In the genomic region with DNA sequence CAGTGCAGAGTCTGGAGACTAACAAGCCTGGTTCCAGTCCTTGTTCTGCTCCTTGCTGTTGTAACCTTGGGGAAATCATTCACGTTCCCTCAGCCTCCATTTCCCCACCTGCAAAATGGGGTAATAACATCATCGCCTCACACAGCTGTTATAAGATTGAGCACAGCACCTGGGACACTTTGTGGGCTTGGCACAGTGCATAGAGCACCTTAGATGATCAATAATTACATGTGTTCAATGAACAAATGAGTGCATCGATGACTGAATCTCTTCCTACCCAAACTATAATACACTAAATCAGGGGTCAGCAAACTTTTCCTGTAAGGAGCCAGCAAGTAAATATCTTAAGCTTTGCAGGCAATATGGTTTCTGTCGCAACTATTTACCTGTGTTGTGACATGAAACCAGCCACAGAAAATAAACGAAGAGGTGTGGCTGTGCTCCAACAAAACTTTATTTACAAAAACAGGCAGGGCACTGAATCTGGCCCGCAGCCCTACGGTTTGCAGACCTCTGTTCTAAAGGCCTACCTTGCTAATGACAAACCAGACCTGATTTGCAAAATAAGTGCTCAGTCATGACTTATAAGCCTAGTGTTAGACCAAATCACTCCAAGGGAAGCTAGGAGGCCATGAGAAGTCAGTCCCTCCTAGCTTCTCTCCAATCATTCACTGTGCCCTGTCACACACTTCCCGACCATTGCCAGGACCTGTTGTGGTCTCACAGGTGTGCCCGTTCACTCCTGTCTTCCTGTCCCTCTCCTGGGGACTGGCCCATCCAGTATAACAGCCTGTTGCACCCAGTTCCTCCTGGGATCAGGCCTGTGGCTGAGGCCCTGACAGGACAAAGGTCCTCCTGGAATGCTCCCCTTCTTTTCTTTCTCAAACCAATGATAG, we compare ENCODE assay signal across 25 cellular contexts.
DNase-seq lines count a peak whose midpoint lies in the region; ATAC-seq, FAIRE-seq and TF ChIP-seq lines count a peak whose summit lies in the region.
"Had no signal": no experiment of that assay in that cellular context is flagged by ENCODE, and none has a peak within 500 bp of the region (broad histone marks: within the 10 kb centered on the region; RNA-seq: fewer than 3 reads in every experiment).

No MANE protein-coding gene starts in this region.

- no peaks in the 10 kb centered on the region for H3K36me3 Mint-ChIP-seq in Caco-2 (ENCODE audit: insufficient read depth, unreplicated experiment)
- H3K36me3 Mint-ChIP-seq: CD14-positive monocyte had no signal

- peaks cover 5% of the 10 kb centered on the region for H3K27me3 Mint-ChIP-seq in Caco-2 (ENCODE audit: insufficient read depth, unreplicated experiment)

- H2BK120ac ChIP-seq in IMR-90 (ENCODE audit: low read depth, low read length) = no peak overlapping the region

- H4K20me1 ChIP-seq in IMR-90 (ENCODE audit: insufficient read depth, low read length) = no peaks in the 10 kb centered on the region

- H3K18ac ChIP-seq in IMR-90 (ENCODE audit: low read depth, low read length) = no peak overlapping the region

- 0 out of 2 replicates have a peak overlapping the region, but pooled peaks have one; percentile 24 for H2AK5ac ChIP-seq in IMR-90 (ENCODE audit: low read depth, low read length)

- H3K4me1 Mint-ChIP-seq in Caco-2 (ENCODE audit: low read depth, unreplicated experiment) = no peaks in the 10 kb centered on the region
- H3K4me1 Mint-ChIP-seq: CD8-positive, alpha-beta memory T cell had no signal

- H2AFZ ChIP-seq in IMR-90 (replicated peaks; ENCODE audit: low read length, poor library complexity) = no peak overlapping the region

- H3K9ac ChIP-seq in IMR-90 (ENCODE audit: low read depth, low read length) = no peak overlapping the region

- no peak overlapping the region for H4K5ac ChIP-seq in IMR-90 (ENCODE audit: low read depth, low read length)

- no peak for ATAC-seq in IMR-90 (ENCODE audit: low read depth)
- ATAC-seq in mucosa of descending colon = peak; percentile 84
- no peak for ATAC-seq in HG03460 (IDR thresholded peaks at IDR 0.05; ENCODE audit: unreplicated experiment)
- ATAC-seq: A549 had no signal

- WGBS in IMR-90 (ENCODE audit: extremely low coverage in 2 of 2, insufficient read length in 1 of 2), 2 experiments = 83% methylated on average over 4 of the region's 9 CpGs; no CpG with 5 or more reads in 1 of the 2 experiments
- WGBS in esophagus squamous epithelium, 2 donors = 58 to 81% methylated on average over 8 of the region's 9 CpGs

- no peak overlapping the region for H2AK9ac ChIP-seq in IMR-90 (replicated peaks; ENCODE audit: low read depth, low read length, poor library complexity)

- H3K4ac ChIP-seq in IMR-90 (ENCODE audit: low read depth, low read length) = no peak overlapping the region

- H4K91ac ChIP-seq in IMR-90 (ENCODE audit: insufficient read depth, low read depth, low read length) = no peak overlapping the region

- no peaks in the 10 kb centered on the region for H3K9me3 ChIP-seq in IMR-90 (ENCODE audit: control insufficient read depth, insufficient read depth, low read length)
- no peaks in the 10 kb centered on the region for H3K9me3 ChIP-seq in esophagus squamous epithelium
- H3K9me3 ChIP-seq in mucosa of descending colon = no peaks in the 10 kb centered on the region
- H3K9me3 ChIP-seq in Caco-2 = no peaks in the 10 kb centered on the region
- H3K9me3 ChIP-seq: A549, Peyer's patch had no signal

- no TSS peak for BruUV-seq in IMR-90 (replicated peaks; lab: Mats Ljungman, UMichigan)
- no TSS peak for BruUV-seq in Caco-2 (replicated peaks; lab: Mats Ljungman, UMichigan)

- in situ Hi-C loops in IMR-90 (cut with MboI; ENCODE audit: low sequenced_read_pairs) = no loop called here

- DNase-seq in IMR-90 = no peak
- DNase-seq in bronchial epithelial cell (ENCODE audit: low read depth) = no peak
- no peak for DNase-seq in esophagus squamous epithelium (lab: John Stamatoyannopoulos, UW)
- peak in 1 of 3 donors; percentile 41 for DNase-seq in mucosa of descending colon
- no peak for DNase-seq in Caco-2
- DNase-seq in NCI-H526 treated with DMSO at 0.1 percent for 48 hours (lab: John Stamatoyannopoulos, UW) = no peak
- DNase-seq: Calu3; CD8-positive, alpha-beta memory T cell; DMS79 treated with DMSO at 0.1 percent for 48 hours; GF-D8; KBM-7; MV-4-11; NCI-H1105; NCI-H1436 treated with DMSO at 0.1 percent for 48 hours; NCI-H187 treated with DMSO at 0.1 percent for 48 hours; NCI-H2107; NCI-H446; NCI-H524 treated with DMSO at 0.1 percent for 48 hours; Peyer's patch; SHP77 treated with DMSO at 0.1 percent for 48 hours had no signal

- no peak overlapping the region for H3K14ac ChIP-seq in IMR-90 (replicated peaks; ENCODE audit: low read depth, low read length)

- H3K4me2 ChIP-seq in IMR-90 (ENCODE audit: low read depth, low read length) = no peak overlapping the region
- H3K4me2 ChIP-seq: A549 had no signal

- TF ChIP-seq POLR2A in IMR-90 (IDR thresholded peaks at IDR 0.05; ENCODE audit: low read depth, low read length) (no peak), esophagus squamous epithelium (IDR thresholded peaks at IDR 0.05) (no peak)

- FAIRE-seq in bronchial epithelial cell (lab: Jason Lieb, UNC) = peak; percentile 72
- FAIRE-seq: A549, GM12891, H54 had no signal

- TF ChIP-seq CTCF in IMR-90 (conservative IDR thresholded peaks at IDR 0.05; ENCODE audit: low read depth, low read length) (no peak), bronchial epithelial cell (IDR thresholded peaks at IDR 0.05; ENCODE audit: insufficient read depth, low read length, severe bottlenecking) (no peak), esophagus squamous epithelium (IDR thresholded peaks at IDR 0.05) (no peak), mucosa of descending colon (IDR thresholded peaks at IDR 0.05) (no peak), Caco-2 (IDR thresholded peaks at IDR 0.05; ENCODE audit: insufficient read depth in 1 of 2, low read depth in 1 of 2, low read length in 1 of 2, severe bottlenecking in 1 of 2, unreplicated experiment in 1 of 2) (no peak)

- no peak overlapping the region for H3K27ac Mint-ChIP-seq in Caco-2 (ENCODE audit: unreplicated experiment)
- H3K27ac Mint-ChIP-seq: CD14-positive monocyte; CD8-positive, alpha-beta memory T cell had no signal

- dilution Hi-C loops in IMR-90 (cut with HindIII; ENCODE audit: low sequenced_read_pairs, unreplicated experiment) = no loop called here

- no peak overlapping the region for H2BK5ac ChIP-seq in IMR-90 (ENCODE audit: low read depth, low read length, poor library complexity, severe bottlenecking)

- H3K79me1 ChIP-seq in IMR-90 (ENCODE audit: low read depth in 1 of 2, low read length in 2 of 2) = no peaks in the 10 kb centered on the region

- no peak overlapping the region for H4K8ac ChIP-seq in IMR-90 (ENCODE audit: low read depth in 2 of 2, low read length in 2 of 2)

- H3K4me3 ChIP-seq in IMR-90 (ENCODE audit: insufficient read depth, low read depth, low read length) (no peak overlapping the region), bronchial epithelial cell (ENCODE audit: low read depth, low read length) (no peak overlapping the region), esophagus squamous epithelium (no peak overlapping the region), mucosa of descending colon (no peak overlapping the region), Caco-2 (ENCODE audit: low read depth, low read length) (no peak overlapping the region)
- H3K4me3 ChIP-seq: A549, Peyer's patch had no signal

- H3K27me3 ChIP-seq in IMR-90 (ENCODE audit: control insufficient read depth, insufficient read depth, low read length) (peaks cover 8% of the 10 kb centered on the region), bronchial epithelial cell (ENCODE audit: control insufficient read depth, insufficient read depth, low read length) (no peaks in the 10 kb centered on the region), esophagus squamous epithelium (no peaks in the 10 kb centered on the region), Caco-2 (replicated peaks; ENCODE audit: control insufficient read depth, insufficient read depth, low read length) (no peaks in the 10 kb centered on the region)
- H3K27me3 ChIP-seq: Peyer's patch had no signal

- intact Hi-C loops in IMR-90 (cut with micrococcal nuclease) = no loop called here
- intact Hi-C loops in esophagus squamous epithelium (cut with DNase I) = no loop called here
- intact Hi-C loops in mucosa of descending colon (cut with DNase I, micrococcal nuclease) = no loop called here
- intact Hi-C loops in Caco-2 (cut with micrococcal nuclease; ENCODE audit: unreplicated experiment) = no loop called here

- no peak overlapping the region for H2BK15ac ChIP-seq in IMR-90 (ENCODE audit: low read depth, low read length)

- H3K27ac ChIP-seq in IMR-90 (ENCODE audit: insufficient read depth, low read length) (no peak overlapping the region), esophagus squamous epithelium (peak overlapping the region; percentile 34 to 76 (median 66))
- H3K27ac ChIP-seq: A549, Peyer's patch had no signal

- CTCF ChIA-PET in IMR-90 (lab: Yijun Ruan, JAX) (no interaction called here), Caco-2 (lab: Charles Lee) (no interaction called here)

- H3K23ac ChIP-seq in IMR-90 (ENCODE audit: low read depth, low read length) = no peak overlapping the region

- TF ChIP-seq RAD21 in IMR-90 (IDR thresholded peaks at IDR 0.05; ENCODE audit: low read length) = no peak

- H3K36me3 ChIP-seq in IMR-90 (ENCODE audit: control insufficient read depth, insufficient read depth, low read length) (no peaks in the 10 kb centered on the region), bronchial epithelial cell (ENCODE audit: control insufficient read depth, insufficient read depth, low read length) (no peaks in the 10 kb centered on the region), esophagus squamous epithelium (no peaks in the 10 kb centered on the region), mucosa of descending colon (ENCODE audit: low read depth) (no peaks in the 10 kb centered on the region), Caco-2 (ENCODE audit: control insufficient read depth, insufficient read depth, low read length) (no peaks in the 10 kb centered on the region)
- H3K36me3 ChIP-seq: Peyer's patch had no signal

- H3K4me3 Mint-ChIP-seq in Caco-2 (ENCODE audit: unreplicated experiment) = no peak overlapping the region
- H3K4me3 Mint-ChIP-seq: CD14-positive monocyte; CD8-positive, alpha-beta memory T cell had no signal

- no peak overlapping the region; the same call in 1 of the 2 replicates for H2BK20ac ChIP-seq in IMR-90 (ENCODE audit: low read depth, low read length)

- no peak overlapping the region for H3K56ac ChIP-seq in IMR-90 (ENCODE audit: extremely low read depth, insufficient read depth, low read length)

- H3K9me1 ChIP-seq in IMR-90 (ENCODE audit: insufficient read depth, low read length) = no peaks in the 10 kb centered on the region

- POLR2A ChIA-PET in IMR-90 (lab: Charles Lee; ENCODE audit: unreplicated experiment) = interaction anchor here (0.5 kb wide), 1 partner anchor 153 kb away, joined by 4 read pairs; no protein-coding TSS in a partner anchor
- POLR2A ChIA-PET in Caco-2 (lab: Charles Lee) = no interaction called here

- peaks cover 6% of the 10 kb centered on the region for H3K4me1 ChIP-seq in IMR-90 (ENCODE audit: control insufficient read depth, insufficient read depth, low read length)
- H3K4me1 ChIP-seq in esophagus squamous epithelium = peaks cover 0 to 44% (median 4%) of the 10 kb centered on the region in 3 donors
- H3K4me1 ChIP-seq in mucosa of descending colon (ENCODE audit: low read depth) = no peaks in the 10 kb centered on the region
- H3K4me1 ChIP-seq in Caco-2 = no peaks in the 10 kb centered on the region
- H3K4me1 ChIP-seq: A549, Peyer's patch had no signal

- H3K9me3 Mint-ChIP-seq in Caco-2 (ENCODE audit: unreplicated experiment) = no peaks in the 10 kb centered on the region
